Comparison of ENCODE assay signal across 17 cellular contexts in genomic region chr17:45029758-45030423, GRCh38.
"Had no signal": no experiment of that assay in that cellular context is flagged by ENCODE, and none has a peak within 500 bp of the region (broad histone marks: within the 10 kb centered on the region; RNA-seq: fewer than 3 reads in every experiment).

No MANE protein-coding gene starts in this region.

- H3K4me1 Mint-ChIP-seq: activated naive CD4-positive, alpha-beta T cell treated with anti-CD3 and anti-CD28 coated beads, Interleukin-2, amount 10 ng/mL, durations not matched to agents 7 days and 5 days; activated T-helper 17 cell treated with anti-CD3 and anti-CD28 coated beads, Interleukin-2, amount 50 U/mL, for 72 hours had no signal

- H3K27ac ChIP-seq: body of pancreas, epithelial cell of prostate, gastrocnemius medialis, heart right ventricle, tibial nerve, vagina had no signal

- H3K4me3 ChIP-seq: body of pancreas, gastrocnemius medialis, heart right ventricle, tibial nerve, vagina had no signal

- H3K4me1 ChIP-seq: body of pancreas, gastrocnemius medialis, tibial nerve, vagina had no signal

- H3K27me3 Mint-ChIP-seq: activated naive CD4-positive, alpha-beta T cell treated with anti-CD3 and anti-CD28 coated beads, Interleukin-2, amount 10 ng/mL, durations not matched to agents 7 days and 5 days; activated T-helper 17 cell treated with anti-CD3 and anti-CD28 coated beads, Interleukin-2, amount 50 U/mL, for 72 hours; dendritic cell treated with granulocyte-macrophage colony-stimulating factor and Interleukin-4, amounts not matched to agents 40 ng/mL and 50 ng/mL, for 4 days; effector memory CD8-positive, alpha-beta T cell had no signal

- H3K9me3 Mint-ChIP-seq: activated naive CD4-positive, alpha-beta T cell treated with anti-CD3 and anti-CD28 coated beads, Interleukin-2, amount 10 ng/mL, durations not matched to agents 7 days and 5 days; activated T-helper 17 cell treated with anti-CD3 and anti-CD28 coated beads, Interleukin-2, amount 50 U/mL, for 72 hours; dendritic cell treated with granulocyte-macrophage colony-stimulating factor and Interleukin-4, amounts not matched to agents 40 ng/mL and 50 ng/mL, for 4 days; effector memory CD8-positive, alpha-beta T cell had no signal

- H3K9me3 ChIP-seq: body of pancreas, gastrocnemius medialis, heart right ventricle, tibial nerve, vagina had no signal

- H3K4me3 Mint-ChIP-seq: activated naive CD4-positive, alpha-beta T cell treated with anti-CD3 and anti-CD28 coated beads, Interleukin-2, amount 10 ng/mL, durations not matched to agents 7 days and 5 days; activated T-helper 17 cell treated with anti-CD3 and anti-CD28 coated beads, Interleukin-2, amount 50 U/mL, for 72 hours; dendritic cell treated with granulocyte-macrophage colony-stimulating factor and Interleukin-4, amounts not matched to agents 40 ng/mL and 50 ng/mL, for 4 days; effector memory CD8-positive, alpha-beta T cell had no signal

- DNase-seq: activated CD4-positive, alpha-beta T cell treated with anti-CD3 and anti-CD28 coated beads, Interleukin-2, amount 50 U/mL, for 1 hour; activated naive CD4-positive, alpha-beta T cell treated with anti-CD3 and anti-CD28 coated beads, Interleukin-2, amount 10 ng/mL, durations not matched to agents 7 days and 5 days; activated T-cell treated with anti-CD3 and anti-CD28 coated beads for 4 hours; amniotic stem cell; body of pancreas; effector memory CD8-positive, alpha-beta T cell; gastrocnemius medialis; heart right ventricle; left ventricle myocardium superior; mesendoderm; stimulated activated CD4-positive, alpha-beta T cell treated with anti-CD3 and anti-CD28 coated beads, Interleukin-15, amount 100 ng/mL, for 24 hours; stimulated activated CD4-positive, alpha-beta T cell treated with anti-CD3 and anti-CD28 coated beads, Interleukin-4, amount 100 ng/mL, for 24 hours had no signal

- H3K27ac Mint-ChIP-seq: activated naive CD4-positive, alpha-beta T cell treated with anti-CD3 and anti-CD28 coated beads, Interleukin-2, amount 10 ng/mL, durations not matched to agents 7 days and 5 days; activated T-helper 17 cell treated with anti-CD3 and anti-CD28 coated beads, Interleukin-2, amount 50 U/mL, for 72 hours; dendritic cell treated with granulocyte-macrophage colony-stimulating factor and Interleukin-4, amounts not matched to agents 40 ng/mL and 50 ng/mL, for 4 days had no signal

- H3K27me3 ChIP-seq: body of pancreas, gastrocnemius medialis, heart right ventricle, tibial nerve, vagina had no signal

- ATAC-seq: activated T-helper 17 cell treated with anti-CD3 and anti-CD28 coated beads, Interleukin-2, amount 50 U/mL, for 72 hours; body of pancreas; effector memory CD8-positive, alpha-beta T cell; gastrocnemius medialis; heart right ventricle; left ventricle myocardium superior had no signal
